Comparison of ENCODE assay signal across 1 cellular context in the genomic region with DNA sequence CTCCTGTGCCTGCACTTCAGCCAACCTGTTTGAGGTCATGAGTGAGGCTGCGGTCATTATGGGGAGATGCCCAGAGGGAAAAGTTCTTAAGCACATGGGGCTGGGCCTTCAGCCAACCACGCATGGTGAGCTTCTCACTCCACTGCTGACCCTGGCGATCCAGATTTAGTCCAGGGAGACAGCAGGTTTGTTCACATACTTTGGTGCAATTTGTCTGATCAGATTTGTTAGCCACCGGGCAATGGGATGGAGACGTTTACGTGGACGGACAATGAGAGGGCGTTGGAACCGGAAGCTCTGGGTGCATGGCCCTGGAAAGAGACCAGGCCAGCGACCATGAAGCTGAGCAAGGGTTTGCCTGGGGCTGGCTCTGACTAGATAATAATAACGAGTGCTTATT.
TF ChIP-seq lines count a peak whose summit lies in the region.

No MANE protein-coding gene starts in this region.

TF ChIP-seq in IMR-90, 13 proteins besides CTCF, POLR2A, EP300 and RAD21:
- TF ChIP-seq BHLHE40 (IDR thresholded peaks at IDR 0.05; ENCODE audit: low read depth, low read length): no peak
- no peak for TF ChIP-seq NFE2L2 (IDR thresholded peaks at IDR 0.05; ENCODE audit: low read depth, low read length)
- TF ChIP-seq FOS (IDR thresholded peaks at IDR 0.05; ENCODE audit: low read depth, low read length): no peak
- no peak for TF ChIP-seq SMC3 (IDR thresholded peaks at IDR 0.05; ENCODE audit: low read depth, low read length)
- no peak for TF ChIP-seq RCOR1 (IDR thresholded peaks at IDR 0.05; ENCODE audit: insufficient replicate concordance, low read length)
- TF ChIP-seq, protein P1, sequence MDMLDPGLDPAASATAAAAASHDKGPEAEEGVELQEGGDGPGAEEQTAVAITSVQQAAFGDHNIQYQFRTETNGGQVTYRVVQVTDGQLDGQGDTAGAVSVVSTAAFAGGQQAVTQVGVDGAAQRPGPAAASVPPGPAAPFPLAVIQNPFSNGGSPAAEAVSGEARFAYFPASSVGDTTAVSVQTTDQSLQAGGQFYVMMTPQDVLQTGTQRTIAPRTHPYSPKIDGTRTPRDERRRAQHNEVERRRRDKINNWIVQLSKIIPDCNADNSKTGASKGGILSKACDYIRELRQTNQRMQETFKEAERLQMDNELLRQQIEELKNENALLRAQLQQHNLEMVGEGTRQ (IDR thresholded peaks at IDR 0.05; ENCODE audit: low read depth, low read length): no peak
